ENCODE assay signal across 8 cellular contexts in the genomic region with DNA sequence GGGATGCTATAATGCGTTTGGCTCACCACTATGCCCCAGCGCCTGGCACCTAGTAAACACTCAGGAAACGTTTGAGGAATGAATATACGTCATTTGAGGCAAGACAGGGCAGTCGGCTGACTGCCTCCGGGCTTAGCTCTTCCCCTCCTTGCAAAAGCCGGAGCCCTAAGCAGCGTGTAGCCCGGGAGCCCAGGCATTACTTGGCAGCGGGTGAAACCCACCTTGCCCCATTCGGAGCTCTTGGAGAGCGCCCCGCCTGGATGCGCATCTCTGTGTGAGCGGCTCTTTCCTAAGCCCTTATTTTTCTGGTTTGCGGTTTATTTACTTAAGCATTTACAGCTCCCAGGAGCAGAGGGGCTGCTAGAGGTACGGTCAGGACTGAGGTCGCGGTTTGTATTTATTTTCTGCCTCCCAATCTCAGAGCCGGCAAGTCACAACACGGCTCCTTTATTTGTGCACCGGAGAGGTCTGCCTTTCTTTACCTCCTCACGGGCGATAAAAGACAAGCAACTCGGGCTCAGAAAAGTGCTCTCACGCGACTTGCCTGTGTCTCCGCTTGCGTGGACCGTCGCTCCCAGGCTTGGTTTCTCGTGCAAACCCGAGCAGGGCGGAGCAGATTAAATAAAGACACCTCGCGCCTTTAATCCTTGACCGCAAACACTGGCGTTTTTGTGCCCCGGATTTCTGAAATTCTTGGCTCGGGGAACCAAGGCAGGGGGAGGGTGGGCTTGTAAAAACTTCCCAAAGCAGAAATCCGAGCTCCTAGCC. TPM values are rescaled to one million over a fixed set of nuclear protein-coding genes. Genes with fewer than 3 reads are reported as not detected.
DNase-seq lines count a peak whose midpoint lies in the region; ATAC-seq and TF ChIP-seq lines count a peak whose summit lies in the region.

No MANE protein-coding gene starts in this region.

- H3K27me3 ChIP-seq in neutrophil (peaks cover 25% of the 10 kb centered on the region), aorta (ENCODE audit: control insufficient read depth in 1 of 2, insufficient read depth in 2 of 2, low read length in 1 of 2) (no peaks in the 10 kb centered on the region)

- H3K9me3 Mint-ChIP-seq in activated naive CD4-positive, alpha-beta T cell treated with anti-CD3 and anti-CD28 coated beads, Interleukin-2, amount 10 ng/mL, durations not matched to agents 7 days and 5 days: no peaks in the 10 kb centered on the region

- intact Hi-C loops in aorta (cut with DNase I): loop anchor here (2.0 to 10.0 kb wide), 8 partner anchors 75 to 142 kb away; no protein-coding TSS in a partner anchor

- peaks cover 39% of the 10 kb centered on the region for H3K4me1 Mint-ChIP-seq in activated naive CD4-positive, alpha-beta T cell treated with anti-CD3 and anti-CD28 coated beads, Interleukin-2, amount 10 ng/mL, durations not matched to agents 7 days and 5 days

- peaks cover 22% of the 10 kb centered on the region for H3K27me3 Mint-ChIP-seq in activated naive CD4-positive, alpha-beta T cell treated with anti-CD3 and anti-CD28 coated beads, Interleukin-2, amount 10 ng/mL, durations not matched to agents 7 days and 5 days

- DNase-seq in EL (peak; percentile 69), SHP77 (lab: John Stamatoyannopoulos, UW) (peak; percentile 51 to 60), globus pallidus (ENCODE audit: low spot score) (peak; percentile 39), aorta (peak; percentile 76 to 83), mesenteric fat pad (ENCODE audit: low spot score) (no peak)
- DNase-seq in activated naive CD4-positive, alpha-beta T cell treated with anti-CD3 and anti-CD28 coated beads, Interleukin-2, amount 10 ng/mL, durations not matched to agents 7 days and 5 days: peak; percentile 70

- H3K27ac Mint-ChIP-seq in activated naive CD4-positive, alpha-beta T cell treated with anti-CD3 and anti-CD28 coated beads, Interleukin-2, amount 10 ng/mL, durations not matched to agents 7 days and 5 days: peak overlapping the region; percentile 80

- H3K27ac ChIP-seq in neutrophil: peak overlapping the region; percentile 70
- H3K27ac ChIP-seq in aorta (ENCODE audit: low read depth in 1 of 2, low read length in 2 of 2): peak overlapping the region in 1 of 2 donors; percentile 73

- ATAC-seq in HG03432 (IDR thresholded peaks at IDR 0.05; ENCODE audit: unreplicated experiment): peak; percentile 14
- ATAC-seq in aorta (ENCODE audit: low FRiP score): peak; percentile 70

- H3K4me3 Mint-ChIP-seq in activated naive CD4-positive, alpha-beta T cell treated with anti-CD3 and anti-CD28 coated beads, Interleukin-2, amount 10 ng/mL, durations not matched to agents 7 days and 5 days: peak overlapping the region; percentile 93

- peaks cover 5% of the 10 kb centered on the region for H3K36me3 Mint-ChIP-seq in activated naive CD4-positive, alpha-beta T cell treated with anti-CD3 and anti-CD28 coated beads, Interleukin-2, amount 10 ng/mL, durations not matched to agents 7 days and 5 days

- TF ChIP-seq CTCF in neutrophil (IDR thresholded peaks at IDR 0.05): no peak

- H3K4me3 ChIP-seq in neutrophil (ENCODE audit: low read depth in 1 of 2, low read length in 1 of 2) (peak overlapping the region; percentile 61 to 94), aorta (ENCODE audit: low read length in 2 of 2) (peak overlapping the region; percentile 71 to 92)

- H3K36me3 ChIP-seq in neutrophil (no peaks in the 10 kb centered on the region), aorta (ENCODE audit: control insufficient read depth in 1 of 2, insufficient read depth in 2 of 2, low read length in 1 of 2) (no peaks in the 10 kb centered on the region)

- 0 to 1% methylated on average over 41 of the region's 41 CpGs for WGBS in aorta, 2 donors

- CTCF ChIA-PET in activated naive CD4-positive, alpha-beta T cell treated with anti-CD3 and anti-CD28 coated beads, Interleukin-2, amount 10 ng/mL, durations not matched to agents 7 days and 5 days (lab: Charles Lee): interaction anchor here (0.6 to 4.5 kb wide), 6 partner anchors 12 to 178 kb away, joined by 3 to 24 read pairs (median 6); no protein-coding TSS in a partner anchor

- peaks cover 35 to 38% of the 10 kb centered on the region in 2 experiments for H3K4me1 ChIP-seq in neutrophil (ENCODE audit: control insufficient read depth in 1 of 2, insufficient read depth in 1 of 2, low read depth in 1 of 2, low read length in 1 of 2)
- no peaks in the 10 kb centered on the region for H3K4me1 ChIP-seq in aorta (ENCODE audit: control insufficient read depth in 1 of 2, insufficient read depth in 2 of 2, low read length in 2 of 2)

- H3K9me3 ChIP-seq in neutrophil (no peaks in the 10 kb centered on the region), aorta (ENCODE audit: control insufficient read depth, low read length) (no peaks in the 10 kb centered on the region)

RNA-seq across cellular contexts. Expression of a gene that starts 0.7 kb away (rescaled TPM):
- 100 to 1,000 TPM; 227 to 294 TPM for total RNA-seq in aorta
- polyA plus RNA-seq in aorta: 10 to 100 TPM; 30.7 to 71.3 TPM
- 38.9 TPM for total RNA-seq in mesenteric fat pad

RNA-seq across cellular contexts. Expression of a gene that starts 25.4 kb away (rescaled TPM):
- total RNA-seq in aorta (10 to 100 TPM; 26.5 to 35.8 TPM), mesenteric fat pad (32.3 TPM)
- polyA plus RNA-seq in aorta: 10 to 100 TPM; 23.3 to 30.4 TPM
